In genomic region chr4:7929530-7929951, GRCh38 we compare ENCODE assay signal across 9 cellular contexts. TPM values are rescaled to one million over a fixed set of nuclear protein-coding genes. Genes with fewer than 3 reads are reported as not detected.
DNase-seq lines count a peak whose midpoint lies in the region; ATAC-seq lines count a peak whose summit lies in the region.
"Had no signal": no experiment of that assay in that cellular context is flagged by ENCODE, and none has a peak within 500 bp of the region (broad histone marks: within the 10 kb centered on the region; RNA-seq: fewer than 3 reads in every experiment).

No MANE protein-coding gene starts in this region.

- DNase-seq in COR-L47 (lab: John Stamatoyannopoulos, UW) = peak; percentile 22
- DNase-seq in NCI-H69 (lab: John Stamatoyannopoulos, UW) = peak; percentile 88
- DNase-seq in mucosa of gallbladder (ENCODE audit: low spot score) = peak; percentile 68
- DNase-seq in stimulated activated naive CD4-positive, alpha-beta T cell (lab: John Stamatoyannopoulos, UW) = no peak
- DNase-seq in activated CD8-positive, alpha-beta T cell treated with anti-CD3 and anti-CD28 coated beads, Interleukin-2, amount 10 ng/mL, durations not matched to agents 7 days and 5 days = no peak
- no peak for DNase-seq in stimulated activated naive CD4-positive, alpha-beta T cell treated with Interleukin-2 at 50 U/mL for 16 hours (lab: John Stamatoyannopoulos, UW)
- DNase-seq: CD4-positive, CD25-positive, alpha-beta regulatory T cell had no signal

- H3K9me3 Mint-ChIP-seq in activated CD8-positive, alpha-beta T cell treated with anti-CD3 and anti-CD28 coated beads, Interleukin-2, amount 10 ng/mL, durations not matched to agents 7 days and 5 days (ENCODE audit: insufficient read depth) = no peaks in the 10 kb centered on the region

- H3K4me3 Mint-ChIP-seq in activated CD8-positive, alpha-beta T cell treated with anti-CD3 and anti-CD28 coated beads, Interleukin-2, amount 10 ng/mL, durations not matched to agents 7 days and 5 days = no peak overlapping the region
- H3K4me3 Mint-ChIP-seq: CD4-positive, CD25-positive, alpha-beta regulatory T cell had no signal

- POLR2A ChIA-PET in activated CD8-positive, alpha-beta T cell treated with anti-CD3 and anti-CD28 coated beads, Interleukin-2, amount 10 ng/mL, durations not matched to agents 7 days and 5 days (lab: Charles Lee) = no interaction called here

- H3K4me1 Mint-ChIP-seq in activated CD8-positive, alpha-beta T cell treated with anti-CD3 and anti-CD28 coated beads, Interleukin-2, amount 10 ng/mL, durations not matched to agents 7 days and 5 days (ENCODE audit: low read depth) = no peaks in the 10 kb centered on the region

- H3K27ac Mint-ChIP-seq in activated CD8-positive, alpha-beta T cell treated with anti-CD3 and anti-CD28 coated beads, Interleukin-2, amount 10 ng/mL, durations not matched to agents 7 days and 5 days = no peak overlapping the region

- CTCF ChIA-PET in activated CD8-positive, alpha-beta T cell treated with anti-CD3 and anti-CD28 coated beads, Interleukin-2, amount 10 ng/mL, durations not matched to agents 7 days and 5 days (lab: Charles Lee) = interaction anchor here (1.0 to 2.9 kb wide), 2 partner anchors 8 to 169 kb away, joined by 3 to 12 read pairs; no protein-coding TSS in a partner anchor

- H3K27me3 Mint-ChIP-seq in activated CD8-positive, alpha-beta T cell treated with anti-CD3 and anti-CD28 coated beads, Interleukin-2, amount 10 ng/mL, durations not matched to agents 7 days and 5 days (ENCODE audit: low read depth) = no peaks in the 10 kb centered on the region
- H3K27me3 Mint-ChIP-seq: CD4-positive, CD25-positive, alpha-beta regulatory T cell had no signal

- ATAC-seq in esophagus mucosa = peak; percentile 99
- no peak for ATAC-seq in HG03378 (IDR thresholded peaks at IDR 0.05; ENCODE audit: unreplicated experiment)
- no peak for ATAC-seq in activated CD8-positive, alpha-beta T cell treated with anti-CD3 and anti-CD28 coated beads, Interleukin-2, amount 10 ng/mL, durations not matched to agents 7 days and 5 days

- no peaks in the 10 kb centered on the region for H3K36me3 Mint-ChIP-seq in activated CD8-positive, alpha-beta T cell treated with anti-CD3 and anti-CD28 coated beads, Interleukin-2, amount 10 ng/mL, durations not matched to agents 7 days and 5 days (ENCODE audit: low read depth)

RNA-seq across cellular contexts. Expression of gene AFAP1, which starts 10.1 kb away (rescaled TPM):
- 5.5 TPM for total RNA-seq in esophagus mucosa
- total RNA-seq in mucosa of gallbladder = 22.7 TPM
- 1 to 10 TPM; 5.3 to 6.2 TPM for total RNA-seq in activated CD8-positive, alpha-beta T cell treated with anti-CD3 and anti-CD28 coated beads, Interleukin-2, amount 10 ng/mL, durations not matched to agents 7 days and 5 days

Comparison
In these comparisons a context has a peak if more than half of its experiments do, and no peak if none do; other contexts are left out.
1. DNase-seq: peak in COR-L47 (single experiment), NCI-H69 (single experiment) and mucosa of gallbladder (single experiment); none in stimulated activated naive CD4-positive, alpha-beta T cell (0 of 6), activated CD8-positive, alpha-beta T cell treated with anti-CD3 and anti-CD28 coated beads, Interleukin-2, amount 10 ng/mL, durations not matched to agents 7 days and 5 days (single experiment) and stimulated activated naive CD4-positive, alpha-beta T cell treated with Interleukin-2 at 50 U/mL for 16 hours (single experiment).